Comparison of ENCODE assay signal across 21 cellular contexts in genomic region chr15:67005294-67005996, GRCh38.
"Had no signal": no experiment of that assay in that cellular context is flagged by ENCODE, and none has a peak within 500 bp of the region (broad histone marks: within the 10 kb centered on the region; RNA-seq: fewer than 3 reads in every experiment).

No MANE protein-coding gene starts in this region.

- H3K4me1 ChIP-seq: esophagus squamous epithelium, gastroesophageal sphincter, tibial artery, upper lobe of right lung, vagina had no signal

- H3K4me3 Mint-ChIP-seq: naive thymus-derived CD4-positive, alpha-beta T cell; nephron progenitor cell; stimulated activated memory B cell treated with anti-CD40 and anti-IgM and Interleukin-4, amounts not matched to agents 10 μg/mL and 1 μg/mL and 100 μg/mL, for 72 hours; stimulated activated naive CD8-positive, alpha-beta T cell treated with anti-CD3 and anti-CD28 coated beads, Interleukin-15, Interleukin-2, amounts not matched to agents 100 ng/mL and 50 ng/mL, for 24 hours had no signal

- H3K4me3 ChIP-seq: coronary artery, esophagus squamous epithelium, gastroesophageal sphincter, lung, pancreas, tibial artery, upper lobe of right lung, vagina had no signal

- H3K9me3 ChIP-seq: esophagus squamous epithelium, gastroesophageal sphincter, pancreas, tibial artery, upper lobe of right lung, vagina had no signal

- H3K27ac ChIP-seq: coronary artery, epithelial cell of prostate, esophagus squamous epithelium, gastroesophageal sphincter, pancreas, tibial artery, upper lobe of right lung, vagina had no signal

- H3K36me3 ChIP-seq: esophagus squamous epithelium, gastroesophageal sphincter, pancreas, tibial artery, upper lobe of right lung, vagina had no signal

- H3K27me3 ChIP-seq: esophagus squamous epithelium, gastroesophageal sphincter, pancreas, tibial artery, upper lobe of right lung, vagina had no signal

- H3K36me3 Mint-ChIP-seq: stimulated activated memory B cell treated with anti-CD40 and anti-IgM and Interleukin-4, amounts not matched to agents 10 μg/mL and 1 μg/mL and 100 μg/mL, for 72 hours had no signal

- DNase-seq: effector memory CD4-positive, alpha-beta T cell; esophagus squamous epithelium; left colon; left ventricle myocardium superior; naive thymus-derived CD4-positive, alpha-beta T cell; nephron progenitor cell; nucleus accumbens; pancreas; right cardiac atrium; stimulated activated CD4-positive, alpha-beta T cell treated with anti-CD3 and anti-CD28 coated beads, Interleukin-1b, Interleukin-23, amount 100 ng/mL, for 48 hours; stimulated activated CD4-positive, alpha-beta T cell treated with anti-CD3 and anti-CD28 coated beads, Interleukin-4, amount 100 ng/mL, for 24 hours; tibial artery; upper lobe of right lung had no signal

- ATAC-seq: gastroesophageal sphincter; left colon; left ventricle myocardium superior; pancreas; right cardiac atrium; stimulated activated memory B cell treated with anti-CD40 and anti-IgM and Interleukin-4, amounts not matched to agents 10 μg/mL and 1 μg/mL and 100 μg/mL, for 72 hours had no signal

- H3K27ac Mint-ChIP-seq: naive thymus-derived CD4-positive, alpha-beta T cell; nephron progenitor cell; progenitor cell of endocrine pancreas; stimulated activated naive CD8-positive, alpha-beta T cell treated with anti-CD3 and anti-CD28 coated beads, Interleukin-15, Interleukin-2, amounts not matched to agents 100 ng/mL and 50 ng/mL, for 24 hours had no signal

- H3K9me3 Mint-ChIP-seq: nephron progenitor cell; stimulated activated memory B cell treated with anti-CD40 and anti-IgM and Interleukin-4, amounts not matched to agents 10 μg/mL and 1 μg/mL and 100 μg/mL, for 72 hours; stimulated activated naive CD8-positive, alpha-beta T cell treated with anti-CD3 and anti-CD28 coated beads, Interleukin-15, Interleukin-2, amounts not matched to agents 100 ng/mL and 50 ng/mL, for 24 hours had no signal

- H3K27me3 Mint-ChIP-seq: stimulated activated memory B cell treated with anti-CD40 and anti-IgM and Interleukin-4, amounts not matched to agents 10 μg/mL and 1 μg/mL and 100 μg/mL, for 72 hours; stimulated activated naive CD8-positive, alpha-beta T cell treated with anti-CD3 and anti-CD28 coated beads, Interleukin-15, Interleukin-2, amounts not matched to agents 100 ng/mL and 50 ng/mL, for 24 hours had no signal
